ENCODE assay signal across 15 cellular contexts in the genomic region with DNA sequence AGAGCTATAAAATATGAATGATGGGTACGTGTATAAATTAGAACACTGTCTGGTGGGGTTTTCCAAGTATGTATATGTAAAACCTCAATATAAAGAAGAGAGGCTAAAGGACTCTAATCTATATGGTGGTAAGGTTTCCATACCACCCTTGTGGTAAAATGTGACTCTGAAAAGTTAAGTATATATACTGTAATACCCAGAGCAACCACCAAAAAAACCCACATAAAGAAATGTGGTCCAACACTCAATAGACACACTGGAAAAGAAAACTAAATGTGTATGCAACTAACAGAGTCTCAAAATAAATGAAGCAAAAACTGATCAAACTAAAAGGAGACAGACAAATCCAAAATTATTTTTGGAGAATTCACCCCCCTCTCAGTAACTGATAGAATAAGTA.
DNase-seq lines count a peak whose midpoint lies in the region; ATAC-seq and TF ChIP-seq lines count a peak whose summit lies in the region.
"Had no signal": no experiment of that assay in that cellular context is flagged by ENCODE, and none has a peak within 500 bp of the region (broad histone marks: within the 10 kb centered on the region; RNA-seq: fewer than 3 reads in every experiment).

No MANE protein-coding gene starts in this region.

- peaks cover 11% of the 10 kb centered on the region; the same call in 1 of the 2 replicates for H3F3A ChIP-seq in Loucy (ENCODE audit: low read depth)

- H3K27me3 ChIP-seq in Loucy (ENCODE audit: insufficient read depth, low read length, poor library complexity, severe bottlenecking) (no peaks in the 10 kb centered on the region), neutrophil (no peaks in the 10 kb centered on the region)
- H3K27me3 ChIP-seq: testis had no signal

- H3K27me3 Mint-ChIP-seq in activated CD4-positive, alpha-beta T cell treated with anti-CD3 and anti-CD28 coated beads, Interleukin-2, amount 10 ng/mL, durations not matched to agents 7 days and 5 days = no peaks in the 10 kb centered on the region
- H3K27me3 Mint-ChIP-seq in activated naive CD8-positive, alpha-beta T cell treated with anti-CD3 and anti-CD28 coated beads, Interleukin-2, amount 10 ng/mL, durations not matched to agents 7 days and 5 days = no peaks in the 10 kb centered on the region

- no peak overlapping the region for H3K9ac ChIP-seq in Loucy (ENCODE audit: low read depth, low read length, poor library complexity, severe bottlenecking)

- H3K4me3 Mint-ChIP-seq in activated CD4-positive, alpha-beta T cell treated with anti-CD3 and anti-CD28 coated beads, Interleukin-2, amount 10 ng/mL, durations not matched to agents 7 days and 5 days = peak overlapping the region; percentile 55
- peak overlapping the region; percentile 72 for H3K4me3 Mint-ChIP-seq in activated naive CD8-positive, alpha-beta T cell treated with anti-CD3 and anti-CD28 coated beads, Interleukin-2, amount 10 ng/mL, durations not matched to agents 7 days and 5 days

- no peaks in the 10 kb centered on the region for H3K9me2 ChIP-seq in Loucy (replicated peaks; ENCODE audit: low read depth, low read length)

- H4K20me1 ChIP-seq in Loucy (ENCODE audit: insufficient read depth, low read length, poor library complexity, severe bottlenecking) = no peaks in the 10 kb centered on the region

- peaks cover 43% of the 10 kb centered on the region for H3K36me3 ChIP-seq in Loucy (ENCODE audit: insufficient read depth, low read length)
- H3K36me3 ChIP-seq in neutrophil = peaks cover 75% of the 10 kb centered on the region

- H3K9me3 ChIP-seq in Loucy (ENCODE audit: insufficient read depth, low read depth, low read length) (no peaks in the 10 kb centered on the region), neutrophil (no peaks in the 10 kb centered on the region)
- H3K9me3 ChIP-seq: psoas muscle, testis had no signal

- H3K27ac ChIP-seq in neutrophil (peak overlapping the region; percentile 100), RWPE1 (no peak overlapping the region)
- H3K27ac ChIP-seq: psoas muscle, testis had no signal

- H3K36me3 Mint-ChIP-seq in activated CD4-positive, alpha-beta T cell treated with anti-CD3 and anti-CD28 coated beads, Interleukin-2, amount 10 ng/mL, durations not matched to agents 7 days and 5 days (ENCODE audit: low read depth) = peaks cover 65% of the 10 kb centered on the region
- H3K36me3 Mint-ChIP-seq in activated naive CD8-positive, alpha-beta T cell treated with anti-CD3 and anti-CD28 coated beads, Interleukin-2, amount 10 ng/mL, durations not matched to agents 7 days and 5 days = peaks cover 23% of the 10 kb centered on the region

- H3K4me2 ChIP-seq in Loucy (ENCODE audit: low read depth, low read length, poor library complexity, severe bottlenecking) = no peak overlapping the region

- H3K79me2 ChIP-seq in Loucy (ENCODE audit: insufficient read depth, low read length) = no peaks in the 10 kb centered on the region

- TF ChIP-seq CTCF in Loucy (conservative IDR thresholded peaks at IDR 0.05; ENCODE audit: low read length) = 0 out of 2 replicates have a peak, but pooled peaks have one; percentile 22
- no peak for TF ChIP-seq CTCF in neutrophil (IDR thresholded peaks at IDR 0.05)
- TF ChIP-seq CTCF in RWPE1 (conservative IDR thresholded peaks at IDR 0.05; ENCODE audit: low read depth) = no peak

- H2AFZ ChIP-seq in Loucy (ENCODE audit: low read length) = no peak overlapping the region

- DNase-seq in activated CD4-positive, alpha-beta T cell treated with anti-CD3 and anti-CD28 coated beads, Interleukin-2, amount 10 ng/mL, durations not matched to agents 7 days and 5 days = peak; percentile 57
- DNase-seq in activated CD4-positive, alpha-beta T cell treated with anti-CD3 and anti-CD28 coated beads for 48 hours = no peak
- DNase-seq in activated naive CD8-positive, alpha-beta T cell treated with anti-CD3 and anti-CD28 coated beads, Interleukin-2, amount 10 ng/mL, durations not matched to agents 7 days and 5 days = no peak
- no peak for DNase-seq in RWPE1 (ENCODE audit: low spot score)
- DNase-seq in SKM-1 (lab: John Stamatoyannopoulos, UW; ENCODE audit: unreplicated experiment) = no peak
- DNase-seq: anterior cingulate cortex, dermis blood vessel endothelial cell, KBM-7, NCI-H226, psoas muscle, SHP77 treated with DMSO at 0.1 percent for 48 hours, testis had no signal

- no peaks in the 10 kb centered on the region for H3K9me3 Mint-ChIP-seq in activated CD4-positive, alpha-beta T cell treated with anti-CD3 and anti-CD28 coated beads, Interleukin-2, amount 10 ng/mL, durations not matched to agents 7 days and 5 days
- no peaks in the 10 kb centered on the region for H3K9me3 Mint-ChIP-seq in activated naive CD8-positive, alpha-beta T cell treated with anti-CD3 and anti-CD28 coated beads, Interleukin-2, amount 10 ng/mL, durations not matched to agents 7 days and 5 days

- CTCF ChIA-PET in activated CD4-positive, alpha-beta T cell treated with anti-CD3 and anti-CD28 coated beads, Interleukin-2, amount 10 ng/mL, durations not matched to agents 7 days and 5 days (lab: Charles Lee) = interaction anchor here (1.4 to 1.5 kb wide), 2 partner anchors 11 to 79 kb away, joined by 4 to 11 read pairs; no protein-coding TSS in a partner anchor
- CTCF ChIA-PET in RWPE1 (lab: Yijun Ruan, JAX) = no interaction called here

- POLR2A ChIA-PET in activated CD4-positive, alpha-beta T cell treated with anti-CD3 and anti-CD28 coated beads, Interleukin-2, amount 10 ng/mL, durations not matched to agents 7 days and 5 days (lab: Charles Lee) = no interaction called here
- POLR2A ChIA-PET in activated naive CD8-positive, alpha-beta T cell treated with anti-CD3 and anti-CD28 coated beads, Interleukin-2, amount 10 ng/mL, durations not matched to agents 7 days and 5 days (lab: Charles Lee) = interaction anchor here (1.0 kb wide), 1 partner anchor 73 kb away, joined by 3 read pairs; no protein-coding TSS in a partner anchor
- POLR2A ChIA-PET in RWPE1 (lab: Yijun Ruan, JAX; ENCODE audit: low non-redundant PET) = no interaction called here

- H3K4me3 ChIP-seq in Loucy (ENCODE audit: low read length, poor library complexity, severe bottlenecking) (no peak overlapping the region), neutrophil (ENCODE audit: low read depth in 1 of 2, low read length in 1 of 2) (peak overlapping the region in 1 of 2 experiments; percentile 32)
- H3K4me3 ChIP-seq: psoas muscle, testis had no signal

- H3K27ac Mint-ChIP-seq in activated CD4-positive, alpha-beta T cell treated with anti-CD3 and anti-CD28 coated beads, Interleukin-2, amount 10 ng/mL, durations not matched to agents 7 days and 5 days = peak overlapping the region; percentile 99
- H3K27ac Mint-ChIP-seq in activated naive CD8-positive, alpha-beta T cell treated with anti-CD3 and anti-CD28 coated beads, Interleukin-2, amount 10 ng/mL, durations not matched to agents 7 days and 5 days = peak overlapping the region; percentile 99

- peaks cover 41% of the 10 kb centered on the region for H3K4me1 ChIP-seq in Loucy (ENCODE audit: insufficient read depth, low read length, poor library complexity, severe bottlenecking)
- peaks cover 86 to 89% of the 10 kb centered on the region in 2 experiments for H3K4me1 ChIP-seq in neutrophil (ENCODE audit: control insufficient read depth in 1 of 2, insufficient read depth in 1 of 2, low read depth in 1 of 2, low read length in 1 of 2)
- H3K4me1 ChIP-seq: psoas muscle, testis had no signal

- peaks cover 77% of the 10 kb centered on the region for H3K4me1 Mint-ChIP-seq in activated CD4-positive, alpha-beta T cell treated with anti-CD3 and anti-CD28 coated beads, Interleukin-2, amount 10 ng/mL, durations not matched to agents 7 days and 5 days
- H3K4me1 Mint-ChIP-seq in activated naive CD8-positive, alpha-beta T cell treated with anti-CD3 and anti-CD28 coated beads, Interleukin-2, amount 10 ng/mL, durations not matched to agents 7 days and 5 days = peaks cover 63% of the 10 kb centered on the region

- ATAC-seq in activated naive CD8-positive, alpha-beta T cell treated with anti-CD3 and anti-CD28 coated beads, Interleukin-2, amount 10 ng/mL, durations not matched to agents 7 days and 5 days (ENCODE audit: low read depth) = peak; percentile 12
- ATAC-seq in GM19035 (IDR thresholded peaks at IDR 0.05; ENCODE audit: unreplicated experiment) = no peak
- ATAC-seq: psoas muscle had no signal
